ENCODE assay signal across 9 cellular contexts in the genomic region with DNA sequence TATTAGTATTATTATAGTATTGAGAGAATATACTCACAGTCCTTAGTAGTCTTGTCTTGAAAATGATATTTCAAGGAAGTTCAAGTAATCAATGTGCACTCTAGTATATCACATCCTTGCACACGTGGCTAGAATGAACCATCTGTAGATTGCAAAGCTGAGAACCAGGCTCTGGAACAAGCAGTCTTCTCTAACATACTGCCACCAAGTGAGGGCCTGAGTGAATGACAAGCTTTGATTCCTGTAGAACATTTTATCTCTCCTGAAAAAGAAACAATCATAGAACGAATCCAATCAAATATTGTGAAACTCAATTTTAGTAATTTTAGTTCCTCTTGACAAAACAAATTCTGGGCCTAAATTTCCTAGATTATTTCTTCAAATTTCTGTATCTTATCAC. TPM values are rescaled to one million over a fixed set of nuclear protein-coding genes. Genes with fewer than 3 reads are reported as not detected.
DNase-seq lines count a peak whose midpoint lies in the region; ATAC-seq, FAIRE-seq and TF ChIP-seq lines count a peak whose summit lies in the region.
"Had no signal": no experiment of that assay in that cellular context is flagged by ENCODE, and none has a peak within 500 bp of the region (broad histone marks: within the 10 kb centered on the region; RNA-seq: fewer than 3 reads in every experiment).

No MANE protein-coding gene starts in this region.

- no peaks in the 10 kb centered on the region for H3K4me1 ChIP-seq in mucosa of descending colon (ENCODE audit: low read depth)
- no peaks in the 10 kb centered on the region for H3K4me1 ChIP-seq in sigmoid colon
- no peaks in the 10 kb centered on the region for H3K4me1 ChIP-seq in gastroesophageal sphincter

- DNase-seq in mucosa of descending colon (peak in 1 of 3 donors; percentile 29), sigmoid colon (no peak)

- FAIRE-seq in TTC549 (lab: Jason Lieb, UNC), result peak; percentile 71

- no peaks in the 10 kb centered on the region for H3K27me3 ChIP-seq in sigmoid colon
- no peaks in the 10 kb centered on the region for H3K27me3 ChIP-seq in gastroesophageal sphincter

- H3K27ac ChIP-seq in sigmoid colon (no peak overlapping the region), gastroesophageal sphincter (no peak overlapping the region)

- H3K36me3 ChIP-seq in mucosa of descending colon (ENCODE audit: low read depth) (no peaks in the 10 kb centered on the region), sigmoid colon (no peaks in the 10 kb centered on the region), gastroesophageal sphincter (no peaks in the 10 kb centered on the region)

- H3K9me3 ChIP-seq in mucosa of descending colon (no peaks in the 10 kb centered on the region), sigmoid colon (no peaks in the 10 kb centered on the region), gastroesophageal sphincter (no peaks in the 10 kb centered on the region)

- no peak for TF ChIP-seq POLR2A in sigmoid colon (IDR thresholded peaks at IDR 0.05)
- TF ChIP-seq POLR2A in gastroesophageal sphincter (IDR thresholded peaks at IDR 0.05), result no peak

- intact Hi-C loops in mucosa of descending colon (cut with DNase I, micrococcal nuclease), result no loop called here
- intact Hi-C loops in sigmoid colon (cut with DNase I), result no loop called here

- TF ChIP-seq CTCF in GM12875 (IDR thresholded peaks at IDR 0.05; ENCODE audit: borderline replicate concordance, insufficient read depth, low read depth, low read length) (peak; percentile 47; the same call in 1 of the 2 replicates), mucosa of descending colon (IDR thresholded peaks at IDR 0.05) (peak; percentile 12), sigmoid colon (IDR thresholded peaks at IDR 0.05) (no peak), gastroesophageal sphincter (IDR thresholded peaks at IDR 0.05) (no peak)

- ATAC-seq in HG03342 (IDR thresholded peaks at IDR 0.05; ENCODE audit: unreplicated experiment) (peak; percentile 46), mucosa of descending colon (peak; percentile 59), GM18511 (IDR thresholded peaks at IDR 0.05; ENCODE audit: unreplicated experiment) (no peak), GM19455 (IDR thresholded peaks at IDR 0.05; ENCODE audit: unreplicated experiment) (no peak), gastroesophageal sphincter (no peak)

- H3K4me3 ChIP-seq in GM12875 (ENCODE audit: low read depth, low read length) (no peak overlapping the region), mucosa of descending colon (no peak overlapping the region), sigmoid colon (no peak overlapping the region), gastroesophageal sphincter (no peak overlapping the region)

- TF ChIP-seq EP300 in sigmoid colon (IDR thresholded peaks at IDR 0.05) (no peak), gastroesophageal sphincter (IDR thresholded peaks at IDR 0.05) (no peak)

- WGBS in sigmoid colon, 2 donors, result 11 to 40% methylated on average over 2 of the region's 2 CpGs
- WGBS in gastroesophageal sphincter (ENCODE audit: low coverage in 1 of 2), 2 donors, result 44 to 50% methylated on average over 1 to 2 of the region's 2 CpGs

RNA-seq across cellular contexts. Expression of a gene that starts 55.3 kb away (rescaled TPM):
- total RNA-seq in mucosa of descending colon (under 1 TPM in 1 of 3 donors, not detected in 2; 0.34 TPM), sigmoid colon (not detected), gastroesophageal sphincter (not detected)
- polyA plus RNA-seq in sigmoid colon, result 1 to 10 TPM in 1 of 3 donors, not detected in 2; 1.2 TPM
- total RNA-seq: T-helper 1 cell treated with Interleukin-12 subunit alpha and Interleukin-12 subunit beta and Interleukin-4 antibody, amounts not matched to agents 30 ng/mL and 1 ng/mL, for 36 hours had no signal

Comparison
In these comparisons a context has a peak if more than half of its experiments do, and no peak if none do; other contexts are left out.
1. CTCF ChIP-seq: peak in GM12875 (single experiment) and mucosa of descending colon (single experiment); none in sigmoid colon (0 of 4) and gastroesophageal sphincter (0 of 4).
2. ATAC-seq: peak in HG03342 (single experiment) and mucosa of descending colon (single experiment); none in GM18511 (single experiment), GM19455 (single experiment) and gastroesophageal sphincter (single experiment).